In the genomic region with DNA sequence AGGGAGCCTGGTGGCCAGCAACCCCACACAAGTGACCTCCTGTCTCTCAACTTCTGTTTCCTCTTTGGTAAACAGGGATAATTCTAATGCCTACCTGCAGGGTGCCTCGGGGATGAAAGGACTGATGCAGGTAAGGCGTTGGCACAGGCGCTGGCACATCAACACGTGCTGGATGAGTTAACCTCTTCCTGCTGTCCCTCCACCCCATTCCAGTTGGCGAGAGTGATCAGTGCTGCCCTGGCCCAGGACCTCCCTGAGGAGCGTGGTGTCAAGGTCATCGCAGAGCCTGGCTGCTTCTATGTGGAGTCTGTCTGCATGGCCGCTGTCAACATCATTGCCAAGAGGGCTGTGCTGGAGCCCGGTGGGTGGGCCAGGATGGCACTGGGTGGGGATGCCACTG, we compare ENCODE assay signal across 23 cellular contexts.
DNase-seq lines count a peak whose midpoint lies in the region; ATAC-seq, FAIRE-seq and TF ChIP-seq lines count a peak whose summit lies in the region.
"Had no signal": no experiment of that assay in that cellular context is flagged by ENCODE, and none has a peak within 500 bp of the region (broad histone marks: within the 10 kb centered on the region; RNA-seq: fewer than 3 reads in every experiment).

No MANE protein-coding gene starts in this region.

- no peak overlapping the region for H3K27ac ChIP-seq in KMS-11
- H3K27ac ChIP-seq in ovary: no peak overlapping the region

- H2AFZ ChIP-seq in KMS-11 (ENCODE audit: low read depth): no peak overlapping the region

- TF ChIP-seq POLR2A in ovary (IDR thresholded peaks at IDR 0.05): no peak

- no peak overlapping the region for H3K27ac Mint-ChIP-seq in activated CD8-positive, alpha-beta memory T cell treated with anti-CD3 and anti-CD28 coated beads, Interleukin-2, amount 10 ng/mL, durations not matched to agents 7 days and 5 days
- H3K27ac Mint-ChIP-seq: B cell; CD4-positive, alpha-beta memory T cell had no signal

- H3K36me3 Mint-ChIP-seq in activated CD8-positive, alpha-beta memory T cell treated with anti-CD3 and anti-CD28 coated beads, Interleukin-2, amount 10 ng/mL, durations not matched to agents 7 days and 5 days: no peaks in the 10 kb centered on the region
- H3K36me3 Mint-ChIP-seq: CD4-positive, alpha-beta memory T cell had no signal

- peaks cover 17% of the 10 kb centered on the region for H3K4me1 Mint-ChIP-seq in activated CD8-positive, alpha-beta memory T cell treated with anti-CD3 and anti-CD28 coated beads, Interleukin-2, amount 10 ng/mL, durations not matched to agents 7 days and 5 days

- WGBS in ovary, 3 donors: 66 to 76% (median 73%) methylated on average over 9 of the region's 9 CpGs

- peaks cover 11% of the 10 kb centered on the region for H3K27me3 Mint-ChIP-seq in activated CD8-positive, alpha-beta memory T cell treated with anti-CD3 and anti-CD28 coated beads, Interleukin-2, amount 10 ng/mL, durations not matched to agents 7 days and 5 days

- no peaks in the 10 kb centered on the region for H3K27me3 ChIP-seq in KMS-11 (ENCODE audit: insufficient read depth, low read depth)
- H3K27me3 ChIP-seq in ovary: no peaks in the 10 kb centered on the region

- no peak for TF ChIP-seq EP300 in ovary (IDR thresholded peaks at IDR 0.05)

- DNase-seq in activated CD8-positive, alpha-beta memory T cell treated with anti-CD3 and anti-CD28 coated beads, Interleukin-2, amount 10 ng/mL, durations not matched to agents 7 days and 5 days: peak; percentile 36
- no peak for DNase-seq in activated CD8-positive, alpha-beta memory T cell treated with anti-CD3 and anti-CD28 coated beads for 24 hours
- DNase-seq in left colon: no peak
- no peak for DNase-seq in GM19239 (ENCODE audit: insufficient read length, low spot score)
- no peak for DNase-seq in activated CD4-positive, alpha-beta T cell treated with anti-CD3 and anti-CD28 coated beads for 1 hour
- DNase-seq in HTR-8/SVneo (ENCODE audit: insufficient read length, low spot score): no peak
- no peak for DNase-seq in ovary
- DNase-seq: 8988T; CD4-positive, alpha-beta memory T cell; DMS153; EL; HCEC 1CT; KG1; NCI-H1048; NCI-H1436; NCI-H2029 treated with DMSO at 0.1 percent for 48 hours; NCI-H2171; NCI-H526; SW 1271 had no signal

- H3K79me2 ChIP-seq in KMS-11 (ENCODE audit: insufficient read depth, low read depth): no peaks in the 10 kb centered on the region

- no peaks in the 10 kb centered on the region for H4K20me1 ChIP-seq in KMS-11 (ENCODE audit: insufficient read depth)

- 0 out of 2 replicates have a peak overlapping the region, but pooled peaks have one; percentile 64 for H3K4me2 ChIP-seq in KMS-11

- H3K9me3 Mint-ChIP-seq in activated CD8-positive, alpha-beta memory T cell treated with anti-CD3 and anti-CD28 coated beads, Interleukin-2, amount 10 ng/mL, durations not matched to agents 7 days and 5 days (ENCODE audit: low read depth): no peaks in the 10 kb centered on the region

- H3K36me3 ChIP-seq in KMS-11 (ENCODE audit: insufficient read depth): no peaks in the 10 kb centered on the region
- H3K36me3 ChIP-seq in ovary: no peaks in the 10 kb centered on the region

- intact Hi-C loops in left colon (cut with DNase I, micrococcal nuclease): no loop called here
- intact Hi-C loops in ovary (cut with DNase I): no loop called here

- CTCF ChIA-PET in activated CD8-positive, alpha-beta memory T cell treated with anti-CD3 and anti-CD28 coated beads, Interleukin-2, amount 10 ng/mL, durations not matched to agents 7 days and 5 days (lab: Charles Lee): no interaction called here

- H3K4me3 ChIP-seq in KMS-11 (IDR thresholded peaks at IDR 0.05; ENCODE audit: insufficient read depth, low read depth, low read length) (no peak overlapping the region), ovary (no peak overlapping the region)

- no peak overlapping the region for H3K9ac ChIP-seq in KMS-11

- H3K4me1 ChIP-seq in KMS-11 (ENCODE audit: low read depth, poor library complexity, severe bottlenecking) (peaks cover 37% of the 10 kb centered on the region), ovary (ENCODE audit: insufficient read depth) (no peaks in the 10 kb centered on the region)

- no peak for ATAC-seq in activated CD8-positive, alpha-beta memory T cell treated with anti-CD3 and anti-CD28 coated beads, Interleukin-2, amount 10 ng/mL, durations not matched to agents 7 days and 5 days
- ATAC-seq in left colon: peak; percentile 23
- ATAC-seq: Right ventricle myocardium inferior had no signal

- no peaks in the 10 kb centered on the region for H3K9me3 ChIP-seq in ovary

- H3K4me3 Mint-ChIP-seq in activated CD8-positive, alpha-beta memory T cell treated with anti-CD3 and anti-CD28 coated beads, Interleukin-2, amount 10 ng/mL, durations not matched to agents 7 days and 5 days: no peak overlapping the region
- H3K4me3 Mint-ChIP-seq: B cell; CD4-positive, alpha-beta memory T cell had no signal

- TF ChIP-seq CTCF in KMS-11 (conservative IDR thresholded peaks at IDR 0.05; ENCODE audit: low read depth, low read length): no peak
- no peak for TF ChIP-seq CTCF in ovary (IDR thresholded peaks at IDR 0.05)

- FAIRE-seq in GM19239 (lab: Jason Lieb, UNC) (no peak), HTR-8/SVneo (lab: Jason Lieb, UNC) (no peak)
- FAIRE-seq: RCC 7860 had no signal
